18 cellular contexts compared by ENCODE assay signal in the genomic region with DNA sequence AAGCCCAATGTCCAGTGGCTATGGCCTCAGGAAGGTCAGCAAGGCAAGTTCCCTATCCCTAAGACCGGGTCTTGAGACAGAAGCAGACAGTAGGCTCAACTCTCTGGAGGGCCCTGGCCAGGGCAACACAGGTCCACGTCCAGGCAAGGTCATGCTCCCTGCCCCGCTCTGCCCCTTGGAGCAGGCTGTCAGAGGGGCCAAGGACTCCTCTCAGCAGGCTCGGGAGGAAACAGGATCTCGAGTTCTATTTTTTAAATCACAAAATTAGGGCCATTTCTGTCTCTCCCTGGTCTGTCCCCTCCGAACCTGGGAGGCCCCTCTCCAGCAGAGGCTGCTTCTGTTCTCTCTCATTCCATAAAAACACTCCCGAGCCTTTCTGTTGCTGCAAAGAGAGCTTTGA. TPM values are rescaled to one million over a fixed set of nuclear protein-coding genes. Genes with fewer than 3 reads are reported as not detected.
DNase-seq lines count a peak whose midpoint lies in the region; ATAC-seq, FAIRE-seq and TF ChIP-seq lines count a peak whose summit lies in the region.
"Had no signal": no experiment of that assay in that cellular context is flagged by ENCODE, and none has a peak within 500 bp of the region (broad histone marks: within the 10 kb centered on the region; RNA-seq: fewer than 3 reads in every experiment).

No MANE protein-coding gene starts in this region.

- H3K4me3 ChIP-seq in RWPE2 (ENCODE audit: severe bottlenecking) (no peak overlapping the region), endodermal cell (ENCODE audit: low read length) (no peak overlapping the region), neural progenitor cell (no peak overlapping the region)
- H3K4me3 ChIP-seq: K562 had no signal

- H3K4me1 Mint-ChIP-seq in endodermal cell (peaks cover 6% of the 10 kb centered on the region), neural progenitor cell (peaks cover 46% of the 10 kb centered on the region), type B pancreatic cell (ENCODE audit: unreplicated experiment) (peaks cover 17% of the 10 kb centered on the region)

- no peak for FAIRE-seq in GM19239 (lab: Jason Lieb, UNC)
- FAIRE-seq: K562 had no signal

- H3F3A ChIP-seq in neural progenitor cell (ENCODE audit: low read depth): peaks cover 21% of the 10 kb centered on the region

- no peaks in the 10 kb centered on the region for H3K36me3 Mint-ChIP-seq in endodermal cell (ENCODE audit: low read depth)
- H3K36me3 Mint-ChIP-seq in neural progenitor cell: no peaks in the 10 kb centered on the region
- no peaks in the 10 kb centered on the region for H3K36me3 Mint-ChIP-seq in type B pancreatic cell

- no peaks in the 10 kb centered on the region for H4K20me1 ChIP-seq in neural progenitor cell (ENCODE audit: low read depth)

- H3K27me3 Mint-ChIP-seq in endodermal cell (ENCODE audit: insufficient read depth): peaks cover 1% of the 10 kb centered on the region
- H3K27me3 Mint-ChIP-seq in neural progenitor cell (ENCODE audit: insufficient read depth, low read depth): peaks cover 8% of the 10 kb centered on the region
- peaks cover 31% of the 10 kb centered on the region for H3K27me3 Mint-ChIP-seq in type B pancreatic cell

- DNase-seq in RWPE2 (ENCODE audit: low spot score) (peak; percentile 26), endodermal cell (no peak), neural progenitor cell (ENCODE audit: low spot score) (no peak), type B pancreatic cell (ENCODE audit: extremely low spot score, unreplicated experiment) (no peak), NCI-H187 treated with DMSO at 0.1 percent for 48 hours (lab: John Stamatoyannopoulos, UW) (no peak), GM19239 (ENCODE audit: insufficient read length, low spot score) (no peak)
- DNase-seq: ACHN; C1 segment of cervical spinal cord; DMS79 treated with DMSO at 0.1 percent for 48 hours; NCI-H1105; NCI-H1694; NCI-H510A; NCI-H748 treated with DMSO at 0.1 percent for 48 hours; NK-92 treated with Interleukin-12 subunit alpha and Interleukin-12 subunit beta, amount 100 ng/mL, for 24 hours; SHP77 treated with DMSO at 0.1 percent for 48 hours had no signal

- H3K4me1 ChIP-seq in RWPE2 (ENCODE audit: insufficient read depth, poor library complexity, severe bottlenecking): no peaks in the 10 kb centered on the region
- H3K4me1 ChIP-seq in endodermal cell (ENCODE audit: control insufficient read depth, insufficient read depth, low read length): peaks cover 6% of the 10 kb centered on the region
- H3K4me1 ChIP-seq in neural progenitor cell: peaks cover 33% of the 10 kb centered on the region

- H3K9ac ChIP-seq in endodermal cell (ENCODE audit: extremely low read depth, low read length, poor library complexity, severe bottlenecking): no peak overlapping the region
- no peak overlapping the region for H3K9ac ChIP-seq in neural progenitor cell

- H3K9me3 Mint-ChIP-seq in endodermal cell (no peaks in the 10 kb centered on the region), neural progenitor cell (no peaks in the 10 kb centered on the region), type B pancreatic cell (no peaks in the 10 kb centered on the region)

- H3K36me3 ChIP-seq in RWPE2 (ENCODE audit: low read depth): no peaks in the 10 kb centered on the region
- H3K36me3 ChIP-seq in endodermal cell (ENCODE audit: control insufficient read depth, insufficient read depth, low read length): no peaks in the 10 kb centered on the region
- no peaks in the 10 kb centered on the region for H3K36me3 ChIP-seq in neural progenitor cell

- peaks cover 49% of the 10 kb centered on the region for H3K27me3 ChIP-seq in RWPE2 (ENCODE audit: insufficient read depth, poor library complexity, severe bottlenecking)
- no peaks in the 10 kb centered on the region for H3K27me3 ChIP-seq in endodermal cell (ENCODE audit: control insufficient read depth, insufficient read depth, low read length, poor library complexity, severe bottlenecking)
- H3K27me3 ChIP-seq in neural progenitor cell: no peaks in the 10 kb centered on the region

- 63 to 90% methylated on average over 4 to 7 of the region's 7 CpGs for WGBS in endodermal cell (ENCODE audit: insufficient coverage in 1 of 2, insufficient read length in 1 of 2), 2 experiments

- H3K27ac Mint-ChIP-seq in endodermal cell: no peak overlapping the region
- peak overlapping the region; percentile 89 for H3K27ac Mint-ChIP-seq in neural progenitor cell
- no peak overlapping the region for H3K27ac Mint-ChIP-seq in type B pancreatic cell

- H3K4me2 ChIP-seq in neural progenitor cell: no peak overlapping the region

- no peak overlapping the region for H3K4me3 Mint-ChIP-seq in endodermal cell
- peak overlapping the region; percentile 21 for H3K4me3 Mint-ChIP-seq in neural progenitor cell
- peak overlapping the region; percentile 74 for H3K4me3 Mint-ChIP-seq in type B pancreatic cell

- H3K9me3 ChIP-seq in RWPE2 (ENCODE audit: severe bottlenecking): no peaks in the 10 kb centered on the region
- no peaks in the 10 kb centered on the region for H3K9me3 ChIP-seq in endodermal cell (ENCODE audit: control insufficient read depth, low read length)
- H3K9me3 ChIP-seq in neural progenitor cell (ENCODE audit: low read depth): no peaks in the 10 kb centered on the region

- no peak for ATAC-seq in RWPE2 (ENCODE audit: low read depth)
- ATAC-seq in GM18511 (IDR thresholded peaks at IDR 0.05; ENCODE audit: unreplicated experiment): no peak
- ATAC-seq in GM21528 (IDR thresholded peaks at IDR 0.05; ENCODE audit: low FRiP score, unreplicated experiment): no peak
- ATAC-seq: K562 had no signal

- H3K79me2 ChIP-seq in neural progenitor cell (ENCODE audit: low read depth): no peaks in the 10 kb centered on the region

- TF ChIP-seq CTCF in RWPE2 (IDR thresholded peaks at IDR 0.05; ENCODE audit: poor library complexity, severe bottlenecking) (no peak), endodermal cell (conservative IDR thresholded peaks at IDR 0.05) (no peak), neural progenitor cell (IDR thresholded peaks at IDR 0.05) (no peak), type B pancreatic cell (conservative IDR thresholded peaks at IDR 0.05) (no peak)

- no peak overlapping the region for H2AFZ ChIP-seq in neural progenitor cell (replicated peaks)

- H3K27ac ChIP-seq in RWPE2 (ENCODE audit: poor library complexity, severe bottlenecking): no peak overlapping the region
- peak overlapping the region; percentile 36 for H3K27ac ChIP-seq in endodermal cell (ENCODE audit: low read depth, low read length)
- no peak overlapping the region for H3K27ac ChIP-seq in neural progenitor cell

RNA-seq across cellular contexts. Expression of a gene that starts 24.3 kb away (rescaled TPM):
- total RNA-seq in endodermal cell: not detected
- not detected for polyA plus RNA-seq in endodermal cell (2013, experiment 1 of 2)
- not detected for polyA plus RNA-seq in endodermal cell (2013, experiment 2 of 2)
- not detected in 2 replicates for total RNA-seq in neural progenitor cell (ENCODE audit: low replicate concordance)
- not detected in 2 replicates for total RNA-seq in type B pancreatic cell (ENCODE audit: low replicate concordance)
- total RNA-seq: K562 had no signal
- polyA plus RNA-seq: K562 had no signal
